ENCODE assay signal across 8 cellular contexts in the genomic region with DNA sequence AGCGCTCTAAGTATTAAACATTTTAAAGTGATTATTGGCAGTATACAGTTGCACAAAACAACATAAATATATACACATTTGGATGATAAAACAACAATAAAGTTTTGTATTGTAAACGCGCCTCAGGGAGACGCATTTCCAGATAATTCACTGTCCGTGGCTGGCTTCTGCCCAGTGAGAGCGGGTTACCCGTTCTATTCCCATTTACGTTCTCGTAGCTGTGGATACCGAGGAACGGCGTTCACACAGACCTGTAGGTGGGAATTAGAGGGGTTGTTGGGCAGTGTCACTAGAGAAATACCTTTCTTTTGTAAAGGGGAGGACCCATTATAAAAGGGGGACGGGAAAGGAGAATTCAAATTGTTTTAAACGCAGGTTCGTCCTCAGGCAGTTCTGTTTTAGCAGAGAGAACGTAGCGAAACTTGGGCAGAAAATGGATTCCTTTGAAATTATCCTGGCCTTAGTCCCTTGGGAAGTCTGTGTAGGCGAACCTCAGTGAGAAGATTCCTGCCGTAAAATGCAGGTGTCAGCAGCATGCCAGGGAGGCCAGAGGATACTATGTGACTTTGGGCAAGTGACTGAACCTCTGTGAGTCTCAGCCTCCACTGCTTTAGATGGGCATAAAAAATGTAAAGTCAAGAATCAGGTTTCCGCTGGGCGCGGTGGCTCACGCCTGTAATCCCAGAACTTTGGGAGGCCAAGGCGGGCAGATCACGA. TPM values are rescaled to one million over a fixed set of nuclear protein-coding genes. Genes with fewer than 3 reads are reported as not detected.
DNase-seq lines count a peak whose midpoint lies in the region; ATAC-seq and TF ChIP-seq lines count a peak whose summit lies in the region.

No MANE protein-coding gene starts in this region.

- TF ChIP-seq CTCF in 22Rv1 (IDR thresholded peaks at IDR 0.05) (no peak), brain (conservative IDR thresholded peaks at IDR 0.05) (no peak), lung (IDR thresholded peaks at IDR 0.05; ENCODE audit: control extremely low read depth, extremely low read depth) (no peak)

- H3K4me3 ChIP-seq in lung = peak overlapping the region; percentile 82
- H3K4me3 ChIP-seq in aorta (ENCODE audit: low read length in 2 of 2) = peak overlapping the region; percentile 56 to 91

- no peaks in the 10 kb centered on the region for H3K27me3 ChIP-seq in lung (ENCODE audit: control insufficient read depth, insufficient read depth)
- H3K27me3 ChIP-seq in aorta (ENCODE audit: control insufficient read depth in 1 of 2, insufficient read depth in 2 of 2, low read length in 1 of 2) = no peaks in the 10 kb centered on the region

- intact Hi-C loops in aorta (cut with DNase I) = loop anchor here in 1 of 2 donors (2.0 to 10.0 kb wide), 3 partner anchors 41 to 191 kb away; partner anchors contain the start of genes OSBPL2, PSMA7 and SS18L1

- H3K36me3 ChIP-seq in lung (ENCODE audit: control insufficient read depth in 2 of 2, insufficient read depth in 2 of 2, low read length in 2 of 2) (peaks cover 0 to 3% of the 10 kb centered on the region in 2 donors), aorta (ENCODE audit: control insufficient read depth in 1 of 2, insufficient read depth in 2 of 2, low read length in 1 of 2) (no peaks in the 10 kb centered on the region)

- H3K4me1 ChIP-seq in lung (ENCODE audit: control insufficient read depth in 2 of 2, insufficient read depth in 2 of 2, low read length in 2 of 2) = peaks cover 6% of the 10 kb centered on the region in 2 donors
- peaks cover 0 to 3% of the 10 kb centered on the region in 2 donors for H3K4me1 ChIP-seq in aorta (ENCODE audit: control insufficient read depth in 1 of 2, insufficient read depth in 2 of 2, low read length in 2 of 2)

- ATAC-seq in lung (ENCODE audit: insufficient read depth, low FRiP score) (no peak), aorta (ENCODE audit: low FRiP score) (no peak), GM19467 (IDR thresholded peaks at IDR 0.05; ENCODE audit: unreplicated experiment) (no peak), HG02759 (IDR thresholded peaks at IDR 0.05; ENCODE audit: unreplicated experiment) (no peak)

- H3K4me3 Mint-ChIP-seq in brain = peak overlapping the region; percentile 91 to 95 (median 94)

- H3K27ac Mint-ChIP-seq in brain = peak overlapping the region; percentile 85 to 97 (median 90)

- H3K9me3 Mint-ChIP-seq in brain = peaks cover 0 to 8% (median 0%) of the 10 kb centered on the region in 5 experiments

- peaks cover 5% of the 10 kb centered on the region for H3K36me3 Mint-ChIP-seq in brain

- H3K9me3 ChIP-seq in lung (ENCODE audit: control insufficient read depth in 2 of 2, insufficient read depth in 1 of 2, low read length in 1 of 2) (no peaks in the 10 kb centered on the region), aorta (ENCODE audit: control insufficient read depth, low read length) (no peaks in the 10 kb centered on the region)

- 31 to 33% methylated on average over 25 of the region's 25 CpGs for WGBS in lung, 2 donors
- WGBS in aorta, 2 donors = 25 to 26% methylated on average over 25 of the region's 25 CpGs

- DNase-seq in HT-29 (ENCODE audit: low spot score) (peak; percentile 37), lung (ENCODE audit: low spot score) (no peak), aorta (no peak), A172 (ENCODE audit: low spot score) (no peak)

- peaks cover 5% of the 10 kb centered on the region for H3K27me3 Mint-ChIP-seq in brain

- H3K27ac ChIP-seq in 22Rv1 (peak overlapping the region; percentile 86), lung (ENCODE audit: low read depth in 1 of 2, low read length in 1 of 2) (peak overlapping the region; percentile 92 to 98), aorta (ENCODE audit: low read depth in 1 of 2, low read length in 2 of 2) (peak overlapping the region in 1 of 2 donors; percentile 55)

- peaks cover 30% of the 10 kb centered on the region for H3K4me1 Mint-ChIP-seq in brain

RNA-seq across cellular contexts. Expression of gene MTG2, which starts 0.8 kb away (rescaled TPM):
- total RNA-seq in HT-29 (2014; rRNA removed; shearing (Covaris generic)) = 41.9 and 44.2 TPM in 2 replicates
- polyA plus RNA-seq in brain (ENCODE audit: insufficient read depth, low read depth, low replicate concordance) (47.9 TPM), lung (10 to 100 TPM; 23.4 to 33.7 TPM), aorta (10 to 100 TPM in 1 of 2 donors, 1 to 10 TPM in 1; 5.3 to 55.3 TPM)
- total RNA-seq in lung (10 to 100 TPM; 18.3 to 35.5 TPM), aorta (10 to 100 TPM; 24.6 to 33.3 TPM)
- 14.9 and 16.1 TPM in 2 replicates for total RNA-seq in A172 (2014; rRNA removed; shearing (Covaris generic))

RNA-seq across cellular contexts. Expression of gene HRH3, which starts 36.5 kb away (rescaled TPM):
- total RNA-seq in HT-29 (2014; rRNA removed; shearing (Covaris generic)) = not detected in 2 replicates
- 30.9 TPM for polyA plus RNA-seq in brain (ENCODE audit: insufficient read depth, low read depth, low replicate concordance)
- not detected for total RNA-seq in lung
- not detected for polyA plus RNA-seq in lung
- not detected for total RNA-seq in aorta
- not detected for polyA plus RNA-seq in aorta
- not detected in 2 replicates for total RNA-seq in A172 (2014; rRNA removed; shearing (Covaris generic))

RNA-seq across cellular contexts. Expression of gene SS18L1, which starts 40.0 kb away (rescaled TPM):
- 57.1 and 65.8 TPM in 2 replicates for total RNA-seq in HT-29 (2014; rRNA removed; shearing (Covaris generic))
- polyA plus RNA-seq in brain (ENCODE audit: insufficient read depth, low read depth, low replicate concordance) (39.8 TPM), lung (10 to 100 TPM in 1 of 2 donors, 1 to 10 TPM in 1; 7.2 to 14.6 TPM), aorta (10 to 100 TPM in 1 of 2 donors, 1 to 10 TPM in 1; 4.9 to 10.1 TPM)
- total RNA-seq in lung (10 to 100 TPM; 15.1 to 24.1 TPM), aorta (10 to 100 TPM; 12.1 to 19.1 TPM)
- total RNA-seq in A172 (2014; rRNA removed; shearing (Covaris generic)) = 8.5 and 11.6 TPM in 2 replicates

RNA-seq across cellular contexts. Expression of gene PSMA7, which starts 40.4 kb away (rescaled TPM):
- 822 and 933 TPM in 2 replicates for total RNA-seq in HT-29 (2014; rRNA removed; shearing (Covaris generic))
- polyA plus RNA-seq in brain (ENCODE audit: insufficient read depth, low read depth, low replicate concordance) (404 TPM), lung (100 to 1,000 TPM; 226 to 478 TPM), aorta (100 to 1,000 TPM; 235 to 259 TPM)
- total RNA-seq in lung (100 to 1,000 TPM; 100 to 289 TPM), aorta (100 to 1,000 TPM; 136 to 176 TPM)
- 837 and 1,013 TPM in 2 replicates for total RNA-seq in A172 (2014; rRNA removed; shearing (Covaris generic))

RNA-seq across cellular contexts. Expression of gene OSBPL2, which starts 54.7 kb away (rescaled TPM):
- total RNA-seq in HT-29 (2014; rRNA removed; shearing (Covaris generic)) = 44.9 and 49.8 TPM in 2 replicates
- polyA plus RNA-seq in brain (ENCODE audit: insufficient read depth, low read depth, low replicate concordance) (54.9 TPM), lung (10 to 100 TPM; 13.2 to 19.1 TPM), aorta (10 to 100 TPM; 16.2 to 27.8 TPM)
- total RNA-seq in lung (10 to 100 TPM; 36.4 to 48.0 TPM), aorta (10 to 100 TPM; 58.0 to 71.3 TPM)
- total RNA-seq in A172 (2014; rRNA removed; shearing (Covaris generic)) = 20.1 TPM in 2 replicates
